Comparison of ENCODE assay signal across 22 cellular contexts in genomic region chr4:72218953-72219352, GRCh38.
DNase-seq lines count a peak whose midpoint lies in the region; ATAC-seq and TF ChIP-seq lines count a peak whose summit lies in the region.
"Had no signal": no experiment of that assay in that cellular context is flagged by ENCODE, and none has a peak within 500 bp of the region (broad histone marks: within the 10 kb centered on the region; RNA-seq: fewer than 3 reads in every experiment).

No MANE protein-coding gene starts in this region.

- no peak for TF ChIP-seq CTCF in parathyroid adenoma (IDR thresholded peaks at IDR 0.05)

- no peaks in the 10 kb centered on the region for H3K9me3 ChIP-seq in SK-N-MC (ENCODE audit: low read depth, low read length)
- no peaks in the 10 kb centered on the region for H3K9me3 ChIP-seq in parathyroid adenoma (ENCODE audit: control insufficient read depth, low read length)
- H3K9me3 ChIP-seq: Caco-2 had no signal

- H2AFZ ChIP-seq in parathyroid adenoma = peak overlapping the region; percentile 7

- no peaks in the 10 kb centered on the region for H3K79me2 ChIP-seq in parathyroid adenoma

- DNase-seq in ELR (ENCODE audit: low read depth) (peak; percentile 8), SK-N-MC (ENCODE audit: low read depth, low spot score) (no peak), kidney glomerular epithelial cell (lab: John Stamatoyannopoulos, UW) (peak; percentile 3), NCI-H2081 (lab: John Stamatoyannopoulos, UW) (no peak)
- DNase-seq: C1 segment of cervical spinal cord; Caco-2; CD4-positive, alpha-beta memory T cell; GDM1; Karpas-422; MV-4-11; NCI-H1105; NCI-H1436 treated with DMSO at 0.1 percent for 48 hours; NCI-H1930; NCI-H2171; NCI-H226; NCI-H510A; NCI-H69 had no signal

- no peaks in the 10 kb centered on the region for H3K4me1 ChIP-seq in parathyroid adenoma
- H3K4me1 ChIP-seq: Caco-2 had no signal

- H3K9ac ChIP-seq in SK-N-MC (ENCODE audit: insufficient read length) (peak overlapping the region; percentile 23), parathyroid adenoma (no peak overlapping the region)

- ATAC-seq in HG02852 (IDR thresholded peaks at IDR 0.05; ENCODE audit: unreplicated experiment) (no peak), HG03025 (IDR thresholded peaks at IDR 0.05; ENCODE audit: low FRiP score, unreplicated experiment) (no peak)
- ATAC-seq: HCT116, SK-N-SH treated with all-trans-retinoic acid at 6 μM for 48 hours had no signal

- no peak overlapping the region for H3K4me2 ChIP-seq in parathyroid adenoma (ENCODE audit: low read length)

- H3K36me3 ChIP-seq in SK-N-MC (ENCODE audit: insufficient read depth, low read length) = no peaks in the 10 kb centered on the region
- no peaks in the 10 kb centered on the region for H3K36me3 ChIP-seq in parathyroid adenoma (ENCODE audit: control insufficient read depth, insufficient read depth, low read length)

- H3K27ac ChIP-seq in SK-N-MC (peak overlapping the region; percentile 58; the same call in 1 of the 2 replicates), parathyroid adenoma (no peak overlapping the region)

- no peak overlapping the region for H3K4me3 ChIP-seq in SK-N-MC
- H3K4me3 ChIP-seq in parathyroid adenoma (ENCODE audit: low read depth, low read length) = no peak overlapping the region

- H3K27me3 ChIP-seq in parathyroid adenoma (ENCODE audit: control insufficient read depth, insufficient read depth, low read length) = no peaks in the 10 kb centered on the region

Comparison
In these comparisons a context has a peak if more than half of its experiments do, and no peak if none do; other contexts are left out.
1. DNase-seq: peak in ELR (single experiment) and kidney glomerular epithelial cell (single experiment); none in SK-N-MC (single experiment) and NCI-H2081 (0 of 2).